Comparison of ENCODE assay signal across 26 cellular contexts in genomic region chr15:101442272-101442671, GRCh38.
"Had no signal": no experiment of that assay in that cellular context is flagged by ENCODE, and none has a peak within 500 bp of the region (broad histone marks: within the 10 kb centered on the region; RNA-seq: fewer than 3 reads in every experiment).

No MANE protein-coding gene starts in this region.

- H3K36me3 Mint-ChIP-seq: natural killer cell; stimulated activated effector memory CD8-positive, alpha-beta T cell treated with anti-CD3 and anti-CD28 coated beads, Interleukin-12 subunit alpha, Interleukin-12 subunit beta, amount 100 ng/mL, for 72 hours had no signal

- H3K27ac Mint-ChIP-seq: dendritic cell treated with granulocyte-macrophage colony-stimulating factor and Interleukin-4, amounts not matched to agents 40 ng/mL and 50 ng/mL, for 4 days; endodermal cell; natural killer cell; stimulated activated effector memory CD8-positive, alpha-beta T cell treated with anti-CD3 and anti-CD28 coated beads, Interleukin-12 subunit alpha, Interleukin-12 subunit beta, amount 100 ng/mL, for 72 hours; type B pancreatic cell had no signal

- H2AFZ ChIP-seq: hepatocyte had no signal

- H3K9me3 Mint-ChIP-seq: dendritic cell treated with granulocyte-macrophage colony-stimulating factor and Interleukin-4, amounts not matched to agents 40 ng/mL and 50 ng/mL, for 4 days; endodermal cell; natural killer cell; stimulated activated effector memory CD8-positive, alpha-beta T cell treated with anti-CD3 and anti-CD28 coated beads, Interleukin-12 subunit alpha, Interleukin-12 subunit beta, amount 100 ng/mL, for 72 hours; type B pancreatic cell had no signal

- H3K4me3 Mint-ChIP-seq: dendritic cell treated with granulocyte-macrophage colony-stimulating factor and Interleukin-4, amounts not matched to agents 40 ng/mL and 50 ng/mL, for 4 days; endodermal cell; natural killer cell; stimulated activated effector memory CD8-positive, alpha-beta T cell treated with anti-CD3 and anti-CD28 coated beads, Interleukin-12 subunit alpha, Interleukin-12 subunit beta, amount 100 ng/mL, for 72 hours; type B pancreatic cell had no signal

- H3K9me3 ChIP-seq: colonic mucosa, left lung, lower lobe of right lung, pancreas, testis, tibial artery had no signal

- H3K4me2 ChIP-seq: hepatocyte, smooth muscle cell had no signal

- ATAC-seq: esophagus mucosa; foreskin keratinocyte; gastroesophageal sphincter; heart left ventricle; left lung; lower lobe of right lung; natural killer cell; pancreas; sciatic nerve; stimulated activated effector memory CD8-positive, alpha-beta T cell treated with anti-CD3 and anti-CD28 coated beads, Interleukin-12 subunit alpha, Interleukin-12 subunit beta, amount 100 ng/mL, for 72 hours had no signal

- H3K4me3 ChIP-seq: colonic mucosa, gastroesophageal sphincter, heart left ventricle, hepatocyte, left lung, lower lobe of right lung, pancreas, smooth muscle cell, testis, tibial artery had no signal

- H3K4me1 Mint-ChIP-seq: natural killer cell; stimulated activated effector memory CD8-positive, alpha-beta T cell treated with anti-CD3 and anti-CD28 coated beads, Interleukin-12 subunit alpha, Interleukin-12 subunit beta, amount 100 ng/mL, for 72 hours had no signal

- DNase-seq: colonic mucosa; effector CD8-positive, alpha-beta T cell; foreskin keratinocyte; heart left ventricle; kidney; left lung; lower lobe of right lung; natural killer cell; occipital lobe; pancreas; retina; stimulated activated CD4-positive, alpha-beta T cell treated with anti-CD3 and anti-CD28 coated beads, Interleukin-2, amount 100 ng/mL, for 24 hours; stimulated activated CD4-positive, alpha-beta T cell treated with anti-CD3 and anti-CD28 coated beads, Interleukin-4, amount 100 ng/mL, for 24 hours; stimulated activated naive CD4-positive, alpha-beta T cell treated with Interleukin-2 at 50 U/mL for 16 hours; testis; tibial artery had no signal

- H3K79me2 ChIP-seq: hepatocyte had no signal

- H3K4me1 ChIP-seq: colonic mucosa had no signal

- H3K27ac ChIP-seq: colonic mucosa, epithelial cell of prostate, foreskin keratinocyte, hepatocyte, left lung, lower lobe of right lung, pancreas, testis, tibial artery had no signal

- H3K36me3 ChIP-seq: colonic mucosa, gastroesophageal sphincter, heart left ventricle, left lung, lower lobe of right lung, pancreas, tibial artery had no signal

- H3K27me3 ChIP-seq: colonic mucosa, foreskin keratinocyte, gastroesophageal sphincter, heart left ventricle, hepatocyte, left lung, pancreas, testis, tibial artery had no signal

- FAIRE-seq: kidney, pancreas had no signal
